ENCODE assay signal across 18 cellular contexts in genomic region chr1:170155055-170155454, GRCh38. TPM values are rescaled to one million over a fixed set of nuclear protein-coding genes. Genes with fewer than 3 reads are reported as not detected.
A peak's percentile ranks its signal among the peaks of the same experiment; 100 is the strongest.
DNase-seq lines count a peak whose midpoint lies in the region; ATAC-seq and TF ChIP-seq lines count a peak whose summit lies in the region.
"Had no signal": no experiment of that assay in that cellular context is flagged by ENCODE, and none has a peak within 500 bp of the region (broad histone marks: within the 10 kb centered on the region; RNA-seq: fewer than 3 reads in every experiment).

No MANE protein-coding gene starts in this region.

- H3K36me3 Mint-ChIP-seq in endothelial cell (ENCODE audit: low read depth, unreplicated experiment) = no peaks in the 10 kb centered on the region
- H3K36me3 Mint-ChIP-seq: CD14-positive monocyte; CD4-positive, CD25-positive, alpha-beta regulatory T cell had no signal

- ATAC-seq in mucosa of descending colon (peak; percentile 71), HG02973 (IDR thresholded peaks at IDR 0.05; ENCODE audit: unreplicated experiment) (no peak), upper lobe of left lung (ENCODE audit: low FRiP score in 2 of 2) (no peak)

- no peak for TF ChIP-seq CTCF in endothelial cell (IDR thresholded peaks at IDR 0.05; ENCODE audit: unreplicated experiment)
- TF ChIP-seq CTCF in mucosa of descending colon (IDR thresholded peaks at IDR 0.05) = no peak
- no peak for TF ChIP-seq CTCF in upper lobe of left lung (IDR thresholded peaks at IDR 0.05)

- H3K4me1 ChIP-seq in mucosa of descending colon (ENCODE audit: low read depth) = no peaks in the 10 kb centered on the region
- H3K4me1 ChIP-seq in upper lobe of left lung = no peaks in the 10 kb centered on the region
- H3K4me1 ChIP-seq: BE2C had no signal

- no peaks in the 10 kb centered on the region for H3K27me3 Mint-ChIP-seq in endothelial cell (ENCODE audit: unreplicated experiment)

- peak overlapping the region; percentile 50 for H3K27ac Mint-ChIP-seq in endothelial cell (ENCODE audit: unreplicated experiment)
- H3K27ac Mint-ChIP-seq: CD14-positive monocyte; CD4-positive, alpha-beta memory T cell; CD4-positive, CD25-positive, alpha-beta regulatory T cell; CD8-positive, alpha-beta memory T cell had no signal

- no peaks in the 10 kb centered on the region for H3K36me3 ChIP-seq in mucosa of descending colon (ENCODE audit: low read depth)
- no peaks in the 10 kb centered on the region for H3K36me3 ChIP-seq in upper lobe of left lung
- H3K36me3 ChIP-seq: BE2C, BLaER1 had no signal

- no peak overlapping the region for H3K4me3 ChIP-seq in mucosa of descending colon
- H3K4me3 ChIP-seq in upper lobe of left lung = no peak overlapping the region
- H3K4me3 ChIP-seq: BLaER1 had no signal

- no peak overlapping the region for H3K27ac ChIP-seq in upper lobe of left lung
- H3K27ac ChIP-seq: BLaER1 had no signal

- H3K9me3 ChIP-seq in mucosa of descending colon (no peaks in the 10 kb centered on the region), upper lobe of left lung (peaks cover 0 to 8% (median 1%) of the 10 kb centered on the region in 4 donors)
- H3K9me3 ChIP-seq: BE2C had no signal

- H3K27me3 ChIP-seq in upper lobe of left lung = no peaks in the 10 kb centered on the region
- H3K27me3 ChIP-seq: BE2C, BLaER1 had no signal

- H3K9me3 Mint-ChIP-seq in endothelial cell (ENCODE audit: unreplicated experiment) = no peaks in the 10 kb centered on the region

- no peaks in the 10 kb centered on the region for H3K4me1 Mint-ChIP-seq in endothelial cell (ENCODE audit: unreplicated experiment)
- H3K4me1 Mint-ChIP-seq: CD14-positive monocyte; CD4-positive, alpha-beta memory T cell; CD4-positive, CD25-positive, alpha-beta regulatory T cell; CD8-positive, alpha-beta memory T cell had no signal

- no peak for TF ChIP-seq POLR2A in upper lobe of left lung (IDR thresholded peaks at IDR 0.05)

- WGBS in upper lobe of left lung, 2 donors = 81 to 100% methylated on average over 1 of the region's 1 CpG

- intact Hi-C loops in mucosa of descending colon (cut with DNase I, micrococcal nuclease) = no loop called here

- no peak for TF ChIP-seq EP300 in upper lobe of left lung (IDR thresholded peaks at IDR 0.05)

- no peak overlapping the region for H3K4me3 Mint-ChIP-seq in endothelial cell (ENCODE audit: unreplicated experiment)
- H3K4me3 Mint-ChIP-seq: CD14-positive monocyte; CD4-positive, alpha-beta memory T cell; CD4-positive, CD25-positive, alpha-beta regulatory T cell; CD8-positive, alpha-beta memory T cell had no signal

- DNase-seq in endothelial cell (ENCODE audit: low spot score) (no peak), mucosa of descending colon (no peak), NOMO-1 treated with DMSO at 0.1 percent for 48 hours (lab: John Stamatoyannopoulos, UW; ENCODE audit: unreplicated experiment) (no peak), upper lobe of left lung (no peak)
- DNase-seq: 8988T; ACHN; BE2C; C1 segment of cervical spinal cord; CD4-positive, alpha-beta memory T cell; CD4-positive, CD25-positive, alpha-beta regulatory T cell; CD8-positive, alpha-beta memory T cell; COR-L47; DMS79 treated with DMSO at 0.1 percent for 48 hours; GF-D8 had no signal

RNA-seq across cellular contexts. Expression of gene NTMT2, which starts 9.3 kb away (rescaled TPM):
- total RNA-seq in endothelial cell (ENCODE audit: unreplicated experiment) (not detected), mucosa of descending colon (not detected), upper lobe of left lung (not detected)
- total RNA-seq: A673; CD4-positive, alpha-beta memory T cell; CD4-positive, CD25-positive, alpha-beta regulatory T cell; CD8-positive, alpha-beta memory T cell had no signal
